Comparison of ENCODE assay signal across 8 cellular contexts in genomic region chr10:26367771-26368170, GRCh38.
DNase-seq lines count a peak whose midpoint lies in the region; ATAC-seq, FAIRE-seq and TF ChIP-seq lines count a peak whose summit lies in the region.

No MANE protein-coding gene starts in this region.

- intact Hi-C loops in sciatic nerve (cut with DNase I): no loop called here

- peaks cover 3% of the 10 kb centered on the region for H3K4me1 ChIP-seq in adipocyte (ENCODE audit: control insufficient read depth, insufficient read depth, low read length)

- H3K9me3 ChIP-seq in adipocyte (ENCODE audit: control insufficient read depth, low read length) (no peaks in the 10 kb centered on the region), neural cell (ENCODE audit: low read length) (no peaks in the 10 kb centered on the region)

- H4K20me1 ChIP-seq in neural cell (ENCODE audit: insufficient read depth): no peaks in the 10 kb centered on the region

- peak; percentile 86 for FAIRE-seq in GM12892 (lab: Jason Lieb, UNC)

- no peak overlapping the region for H3K9ac ChIP-seq in adipocyte (ENCODE audit: low read length)
- no peak overlapping the region for H3K9ac ChIP-seq in neural cell (ENCODE audit: low read length)

- no peak for DNase-seq in GM12892 (ENCODE audit: insufficient read length)
- DNase-seq in NCI-H1048 (lab: John Stamatoyannopoulos, UW): peak; percentile 23
- peak; percentile 10 for DNase-seq in adipocyte (ENCODE audit: low read depth)
- DNase-seq in NCI-H82 (lab: John Stamatoyannopoulos, UW): no peak
- DNase-seq in DMS153 (lab: John Stamatoyannopoulos, UW): no peak
- no peak for DNase-seq in sciatic nerve (ENCODE audit: low spot score)

- H3K4me3 ChIP-seq in adipocyte (ENCODE audit: low read length) (no peak overlapping the region), neural cell (ENCODE audit: low read length) (no peak overlapping the region)

- ATAC-seq in sciatic nerve (no peak), HG03097 (IDR thresholded peaks at IDR 0.05; ENCODE audit: low FRiP score, unreplicated experiment) (no peak)

- TF ChIP-seq POLR2A in GM12892 (IDR thresholded peaks at IDR 0.05; ENCODE audit: low read depth, low read length): no peak

- H3K9me2 ChIP-seq in neural cell (ENCODE audit: insufficient read depth, low read length): no peaks in the 10 kb centered on the region

- TF ChIP-seq EP300 in neural cell (conservative IDR thresholded peaks at IDR 0.05; ENCODE audit: poor library complexity, severe bottlenecking): no peak

- no peak overlapping the region for H3K4me2 ChIP-seq in neural cell (ENCODE audit: low read length)

- no peaks in the 10 kb centered on the region for H3K27me3 ChIP-seq in adipocyte (replicated peaks; ENCODE audit: control insufficient read depth, insufficient read depth, low read length)
- H3K27me3 ChIP-seq in neural cell (ENCODE audit: insufficient read depth, low read depth, low read length): no peaks in the 10 kb centered on the region

- H3K36me3 ChIP-seq in adipocyte (ENCODE audit: control insufficient read depth, insufficient read depth, low read length, severe bottlenecking): no peaks in the 10 kb centered on the region
- no peaks in the 10 kb centered on the region for H3K36me3 ChIP-seq in neural cell (ENCODE audit: insufficient read depth, low read length)

- no peaks in the 10 kb centered on the region for H3K79me2 ChIP-seq in neural cell (replicated peaks; ENCODE audit: insufficient read depth, low read length)

- no peak overlapping the region for H2AFZ ChIP-seq in neural cell (ENCODE audit: low read depth, low read length)

- TF ChIP-seq CTCF in neural cell (IDR thresholded peaks at IDR 0.05; ENCODE audit: poor library complexity, severe bottlenecking): no peak

- no peaks in the 10 kb centered on the region for H3F3A ChIP-seq in neural cell (ENCODE audit: insufficient read depth, low read length, poor library complexity, severe bottlenecking)

- no peak for TF ChIP-seq RAD21 in neural cell (conservative IDR thresholded peaks at IDR 0.05)

- H3K27ac ChIP-seq in neural cell (ENCODE audit: low read length): no peak overlapping the region

TF ChIP-seq in neural cell, 6 proteins besides CTCF, POLR2A, EP300 and RAD21:
- peak; percentile 63 for TF ChIP-seq REST (IDR thresholded peaks at IDR 0.05; ENCODE audit: borderline replicate concordance)
- no peak for TF ChIP-seq POLR2AphosphoS5 (IDR thresholded peaks at IDR 0.05)
- TF ChIP-seq SMC3 (conservative IDR thresholded peaks at IDR 0.05; ENCODE audit: poor library complexity): no peak
TF ChIP-seq in neural cell: peak in this region for 1.

Comparison
In these comparisons a context has a peak if more than half of its experiments do, and no peak if none do; other contexts are left out.
1. DNase-seq: peak in NCI-H1048 (single experiment) and adipocyte (single experiment); none in GM12892 (single experiment), NCI-H82 (single experiment), DMS153 (single experiment) and sciatic nerve (single experiment).